26 cellular contexts compared by ENCODE assay signal in genomic region chr2:79260848-79261247, GRCh38.
"Had no signal": no experiment of that assay in that cellular context is flagged by ENCODE, and none has a peak within 500 bp of the region (broad histone marks: within the 10 kb centered on the region; RNA-seq: fewer than 3 reads in every experiment).

No MANE protein-coding gene starts in this region.

- DNase-seq: stimulated activated CD4-positive, alpha-beta T cell treated with anti-CD3 and anti-CD28 coated beads, Interleukin-2, amount 100 ng/mL, for 48 hours; stimulated activated CD4-positive, alpha-beta T cell treated with anti-CD3 and anti-CD28 coated beads, Interleukin-4, amount 100 ng/mL, for 1 hour; stimulated activated CD4-positive, alpha-beta T cell treated with anti-CD3 and anti-CD28 coated beads, Interleukin-4, amount 100 ng/mL, for 24 hours; stimulated activated CD4-positive, alpha-beta T cell treated with anti-CD3 and anti-CD28 coated beads, Interleukin-4, amount 100 ng/mL, for 4 hours; stimulated activated CD8-positive, alpha-beta memory T cell treated with anti-CD3 and anti-CD28 coated beads, Interleukin-4, amount 100 ng/mL, for 48 hours; stimulated activated naive B cell treated with anti-CD40 and anti-IgM and Interleukin-4, amounts not matched to agents 10 μg/mL and 1 μg/mL and 100 μg/mL, for 72 hours; stimulated activated naive CD4-positive, alpha-beta T cell; stimulated activated naive CD4-positive, alpha-beta T cell treated with Interleukin-2 at 50 U/mL for 16 hours; stimulated activated naive CD8-positive, alpha-beta T cell treated with anti-CD3 and anti-CD28 coated beads, Interleukin-15, amount 100 ng/mL, for 72 hours; stimulated activated naive CD8-positive, alpha-beta T cell treated with anti-CD3 and anti-CD28 coated beads, Interleukin-15, Interleukin-2, amounts not matched to agents 100 U/mL and 50 U/mL, for 24 hours; stomach; substantia nigra; testis; thyroid gland; tibial artery; transverse colon; trophoblast cell; upper lobe of left lung; upper lobe of right lung; uterus had no signal

- H3K4me3 ChIP-seq: stomach, suprapubic skin, testis, thoracic aorta, thyroid gland, tibial artery, tibial nerve, transverse colon, upper lobe of left lung, upper lobe of right lung, uterus, vagina had no signal

- H3K9me3 ChIP-seq: stomach, testis, thoracic aorta, thyroid gland, tibial artery, tibial nerve, transverse colon, upper lobe of left lung, upper lobe of right lung, uterus, vagina had no signal

- ATAC-seq: stimulated activated effector memory CD8-positive, alpha-beta T cell treated with anti-CD3 and anti-CD28 coated beads, Interleukin-12 subunit alpha, Interleukin-12 subunit beta, amount 100 ng/mL, for 72 hours; stimulated activated memory B cell treated with anti-CD40 and anti-IgM and Interleukin-4, amounts not matched to agents 10 μg/mL and 1 μg/mL and 100 μg/mL, for 72 hours; stimulated activated naive B cell treated with anti-CD40 and anti-IgM and Interleukin-4, amounts not matched to agents 10 μg/mL and 1 μg/mL and 100 μg/mL, for 72 hours; stimulated activated naive CD8-positive, alpha-beta T cell treated with anti-CD3 and anti-CD28 coated beads, Interleukin-15, amount 100 ng/mL, for 72 hours; stimulated activated naive CD8-positive, alpha-beta T cell treated with anti-CD3 and anti-CD28 coated beads, Interleukin-15, Interleukin-2, amounts not matched to agents 100 U/mL and 50 U/mL, for 24 hours; upper lobe of right lung had no signal

- H3K27ac ChIP-seq: stomach, suprapubic skin, testis, thoracic aorta, thyroid gland, tibial artery, tibial nerve, transverse colon, upper lobe of left lung, upper lobe of right lung, uterus, vagina had no signal

- H3K36me3 ChIP-seq: stomach, suprapubic skin, thoracic aorta, thyroid gland, tibial artery, tibial nerve, transverse colon, upper lobe of left lung, upper lobe of right lung, uterus, vagina had no signal

- H3K4me1 ChIP-seq: stomach, suprapubic skin, testis, thyroid gland, tibial artery, tibial nerve, transverse colon, upper lobe of left lung, upper lobe of right lung, uterus, vagina had no signal

- H3K27me3 ChIP-seq: stomach, suprapubic skin, testis, thyroid gland, tibial artery, tibial nerve, transverse colon, upper lobe of left lung, upper lobe of right lung, uterus, vagina had no signal
